10 cellular contexts compared by ENCODE assay signal in genomic region chr12:102824218-102824835, GRCh38.
DNase-seq lines count a peak whose midpoint lies in the region; ATAC-seq and TF ChIP-seq lines count a peak whose summit lies in the region.
"Had no signal": no experiment of that assay in that cellular context is flagged by ENCODE, and none has a peak within 500 bp of the region (broad histone marks: within the 10 kb centered on the region; RNA-seq: fewer than 3 reads in every experiment).

No MANE protein-coding gene starts in this region.

- no peaks in the 10 kb centered on the region for H4K20me1 ChIP-seq in osteoblast (ENCODE audit: insufficient read depth, low read length)

- H3K4me2 ChIP-seq in osteoblast (ENCODE audit: insufficient read depth, low read length) = no peak overlapping the region

- no peaks in the 10 kb centered on the region for H3K79me2 ChIP-seq in osteoblast (ENCODE audit: insufficient read depth, low read length)

- peak; percentile 73; the same call in 2 of the 3 replicates for ATAC-seq in RWPE2 (ENCODE audit: low read depth)
- ATAC-seq in HG02885 (IDR thresholded peaks at IDR 0.05; ENCODE audit: poor library complexity, unreplicated experiment) = no peak
- ATAC-seq: gastrocnemius medialis had no signal

- H3K4me1 ChIP-seq in RWPE2 (ENCODE audit: insufficient read depth, poor library complexity, severe bottlenecking) = no peaks in the 10 kb centered on the region
- no peaks in the 10 kb centered on the region for H3K4me1 ChIP-seq in osteoblast (ENCODE audit: insufficient read depth, low read length)
- H3K4me1 ChIP-seq: gastrocnemius medialis had no signal

- H3K27me3 ChIP-seq in RWPE2 (ENCODE audit: insufficient read depth, poor library complexity, severe bottlenecking) (peaks cover 4% of the 10 kb centered on the region), osteoblast (ENCODE audit: insufficient read depth, low read length) (no peaks in the 10 kb centered on the region)

- no peak for TF ChIP-seq CTCF in GM10266 (IDR thresholded peaks at IDR 0.05; ENCODE audit: control insufficient read depth, insufficient read depth, low read depth, missing control alignments)
- no peak for TF ChIP-seq CTCF in RWPE2 (IDR thresholded peaks at IDR 0.05; ENCODE audit: poor library complexity, severe bottlenecking)
- TF ChIP-seq CTCF in osteoblast (IDR thresholded peaks at IDR 0.05; ENCODE audit: extremely low read depth, low read depth, low read length) = no peak

- no peak overlapping the region for H2AFZ ChIP-seq in osteoblast (ENCODE audit: low read length)

- H3K36me3 ChIP-seq in RWPE2 (ENCODE audit: low read depth) = no peaks in the 10 kb centered on the region
- H3K36me3 ChIP-seq in osteoblast (ENCODE audit: insufficient read depth, low read length) = no peaks in the 10 kb centered on the region
- H3K36me3 ChIP-seq: gastrocnemius medialis had no signal

- H3K4me3 ChIP-seq in RWPE2 (ENCODE audit: severe bottlenecking) (no peak overlapping the region), osteoblast (ENCODE audit: insufficient read depth, low read length) (no peak overlapping the region)
- H3K4me3 ChIP-seq: gastrocnemius medialis had no signal

- DNase-seq in GM10266 (ENCODE audit: extremely low spot score) (peak; percentile 11), RWPE2 (ENCODE audit: low spot score) (no peak), glomerular visceral epithelial cell (ENCODE audit: extremely low spot score) (peak; percentile 1), osteoblast (ENCODE audit: insufficient read length, low spot score, missing footprints) (peak; percentile 58), NCI-H1417 treated with DMSO at 0.1 percent for 48 hours (lab: John Stamatoyannopoulos, UW) (no peak), NCI-H2227 treated with DMSO at 0.1 percent for 48 hours (lab: John Stamatoyannopoulos, UW) (no peak), foreskin melanocyte (no peak)
- DNase-seq: gastrocnemius medialis, NCI-H748 treated with DMSO at 0.1 percent for 48 hours had no signal

- no peak overlapping the region for H3K27ac ChIP-seq in RWPE2 (ENCODE audit: poor library complexity, severe bottlenecking)
- H3K27ac ChIP-seq in osteoblast (ENCODE audit: low read depth, low read length) = no peak overlapping the region
- H3K27ac ChIP-seq: gastrocnemius medialis had no signal

- no peaks in the 10 kb centered on the region for H3K9me3 ChIP-seq in RWPE2 (ENCODE audit: severe bottlenecking)
- no peaks in the 10 kb centered on the region for H3K9me3 ChIP-seq in osteoblast (ENCODE audit: low read depth, low read length)
- H3K9me3 ChIP-seq: gastrocnemius medialis had no signal

Comparison
In these comparisons a context has a peak if more than half of its experiments do, and no peak if none do; other contexts are left out.
1. DNase-seq: peak in GM10266 (single experiment), glomerular visceral epithelial cell (single experiment) and osteoblast (single experiment); none in RWPE2 (single experiment), NCI-H1417 treated with DMSO at 0.1 percent for 48 hours (single experiment), NCI-H2227 treated with DMSO at 0.1 percent for 48 hours (single experiment) and foreskin melanocyte (single experiment).